Comparison of ENCODE assay signal across 2 cellular contexts in the genomic region with DNA sequence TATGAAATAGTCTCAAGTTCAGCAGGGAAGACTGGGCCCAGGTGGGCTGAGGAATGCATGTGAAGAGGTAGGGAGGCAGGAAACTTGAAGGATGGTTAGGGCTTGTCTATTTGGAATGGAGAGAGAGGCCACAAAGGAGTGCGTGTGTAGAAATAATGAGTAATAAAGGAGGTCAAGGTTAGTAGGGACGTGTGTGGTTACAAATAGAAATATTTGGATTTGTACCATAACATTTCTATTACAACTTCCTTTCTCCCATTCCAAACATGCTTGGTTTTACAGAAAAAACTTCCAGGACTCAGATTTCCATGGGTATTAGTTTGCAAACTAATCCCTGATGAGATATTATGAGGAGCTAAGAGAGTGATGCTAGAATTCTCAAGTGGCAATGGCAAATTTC.
A peak's percentile ranks its signal among the peaks of the same experiment; 100 is the strongest.
TF ChIP-seq lines count a peak whose summit lies in the region.

No MANE protein-coding gene starts in this region.

TF ChIP-seq in IMR-90, 13 proteins besides CTCF, POLR2A, EP300 and RAD21:
- TF ChIP-seq RCOR1 (IDR thresholded peaks at IDR 0.05; ENCODE audit: insufficient replicate concordance, low read length) = peak; percentile 85
- peak; percentile 49; the same call in 1 of the 2 replicates for TF ChIP-seq FOS (IDR thresholded peaks at IDR 0.05; ENCODE audit: low read depth, low read length)
- no peak for TF ChIP-seq MAZ (IDR thresholded peaks at IDR 0.05; ENCODE audit: borderline replicate concordance, low read depth, low read length)
- peak; percentile 61; the same call in 1 of the 2 replicates for TF ChIP-seq CEBPB (IDR thresholded peaks at IDR 0.05; ENCODE audit: low read depth, low read length)

TF ChIP-seq in endothelial cell of umbilical vein, 7 proteins besides CTCF, POLR2A, EP300 and RAD21:
- TF ChIP-seq GATA2 (IDR thresholded peaks at IDR 0.05; ENCODE audit: insufficient read depth, insufficient read length, low read depth, low read length) (no peak), EZH2 (IDR thresholded peaks at IDR 0.05; ENCODE audit: borderline replicate concordance, low read depth, low read length, severe bottlenecking) (no peak), POLR2AphosphoS5 (IDR thresholded peaks at IDR 0.05; ENCODE audit: insufficient read depth, low read depth, low read length) (no peak), FOS (IDR thresholded peaks at IDR 0.05; ENCODE audit: borderline replicate concordance, insufficient read depth, low read length) (no peak), JUN (IDR thresholded peaks at IDR 0.05; ENCODE audit: borderline replicate concordance, insufficient read depth, insufficient read length, low read depth) (no peak), MYC (IDR thresholded peaks at IDR 0.05; ENCODE audit: low read depth, low read length) (no peak)
- TF ChIP-seq, protein P1, sequence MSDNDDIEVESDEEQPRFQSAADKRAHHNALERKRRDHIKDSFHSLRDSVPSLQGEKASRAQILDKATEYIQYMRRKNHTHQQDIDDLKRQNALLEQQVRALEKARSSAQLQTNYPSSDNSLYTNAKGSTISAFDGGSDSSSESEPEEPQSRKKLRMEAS (IDR thresholded peaks at IDR 0.05; ENCODE audit: insufficient read depth, insufficient read length) = no peak
